ENCODE assay signal across 30 cellular contexts in the genomic region with DNA sequence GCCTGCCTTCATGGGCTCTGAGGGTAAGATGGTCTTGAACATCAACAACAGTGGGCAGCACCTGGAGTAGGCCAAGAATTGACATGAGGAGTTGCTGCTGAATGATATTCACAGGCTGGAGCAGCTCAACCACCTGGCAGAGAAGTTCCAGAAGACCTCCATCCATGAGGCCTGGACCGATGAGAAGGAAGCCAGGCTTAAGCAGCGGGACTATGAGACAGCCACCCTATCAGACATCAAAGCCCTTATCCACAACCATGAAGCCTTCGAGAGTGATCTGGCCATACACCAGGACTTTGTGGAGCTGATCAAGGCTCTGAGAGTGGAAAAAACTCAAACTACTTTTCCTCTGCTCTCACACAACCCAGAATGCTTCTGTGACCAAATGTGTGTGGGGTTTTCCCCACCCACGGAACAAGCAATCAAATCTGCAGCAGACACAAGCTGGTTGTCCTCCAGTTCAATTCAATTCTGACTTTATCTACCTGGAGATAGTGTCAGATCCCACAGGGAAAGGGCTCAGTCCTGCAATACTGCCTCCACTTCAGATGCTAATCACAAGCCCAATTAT. TPM values are rescaled to one million over a fixed set of nuclear protein-coding genes. Genes with fewer than 3 reads are reported as not detected.
DNase-seq lines count a peak whose midpoint lies in the region; ATAC-seq, FAIRE-seq and TF ChIP-seq lines count a peak whose summit lies in the region.
"Had no signal": no experiment of that assay in that cellular context is flagged by ENCODE, and none has a peak within 500 bp of the region (broad histone marks: within the 10 kb centered on the region; RNA-seq: fewer than 3 reads in every experiment).

No MANE protein-coding gene starts in this region.

- peak; percentile 75 for ATAC-seq in stimulated activated naive CD8-positive, alpha-beta T cell treated with anti-CD3 and anti-CD28 coated beads, Interleukin-15, Interleukin-2, amounts not matched to agents 100 U/mL and 50 U/mL, for 24 hours
- ATAC-seq in stimulated activated naive CD8-positive, alpha-beta T cell treated with anti-CD3 and anti-CD28 coated beads, Interleukin-15, amount 100 ng/mL, for 72 hours: no peak
- ATAC-seq in GM12878 (peak; percentile 50; the same call in 1 of the 3 replicates), lower lobe of right lung (no peak)
- ATAC-seq: body of pancreas, left colon, Right ventricle myocardium inferior had no signal

- TF ChIP-seq POLR2A in GM12878 (IDR thresholded peaks at IDR 0.05; ENCODE audit: low read depth, low read length): no peak

- H3K79me2 ChIP-seq in GM12878 (ENCODE audit: control insufficient read depth, insufficient read depth, low read length): no peaks in the 10 kb centered on the region

- no peak overlapping the region for H2AFZ ChIP-seq in GM12878 (ENCODE audit: control insufficient read depth, low read depth, low read length)
- H2AFZ ChIP-seq: PC-9 had no signal

- no peak for FAIRE-seq in GM12878 (lab: Jason Lieb, UNC)
- FAIRE-seq: A204.1, D721Med, GM18507 had no signal

- POLR2A ChIA-PET in activated CD4-positive, alpha-beta memory T cell treated with anti-CD3 and anti-CD28 coated beads for 36 hours (lab: Charles Lee): interaction anchor here (1.2 kb wide), 1 partner anchor 22 kb away, joined by 3 read pairs; no protein-coding TSS in a partner anchor
- POLR2A ChIA-PET in activated CD4-positive, alpha-beta memory T cell treated with anti-CD3 and anti-CD28 coated beads, Interleukin-2, amount 10 ng/mL, durations not matched to agents 7 days and 5 days (lab: Charles Lee): no interaction called here
- POLR2A ChIA-PET in GM12878 (lab: Charles Lee): no interaction called here

- no peak overlapping the region for H3K4me3 ChIP-seq in GM12878
- no peak overlapping the region for H3K4me3 ChIP-seq in lower lobe of right lung
- H3K4me3 ChIP-seq: body of pancreas, PC-9, upper lobe of left lung had no signal

- peaks cover 7% of the 10 kb centered on the region for H3K27me3 Mint-ChIP-seq in activated CD4-positive, alpha-beta memory T cell treated with anti-CD3 and anti-CD28 coated beads for 36 hours
- H3K27me3 Mint-ChIP-seq in activated CD4-positive, alpha-beta memory T cell treated with anti-CD3 and anti-CD28 coated beads, Interleukin-2, amount 10 ng/mL, durations not matched to agents 7 days and 5 days: peaks cover 11% of the 10 kb centered on the region
- H3K27me3 Mint-ChIP-seq in stimulated activated naive CD8-positive, alpha-beta T cell treated with anti-CD3 and anti-CD28 coated beads, Interleukin-15, amount 100 ng/mL, for 72 hours: peaks cover 51% of the 10 kb centered on the region

- no peak for TF ChIP-seq EP300 in GM12878 (IDR thresholded peaks at IDR 0.05; ENCODE audit: borderline replicate concordance in 1 of 2, control insufficient read depth in 1 of 2, low read depth in 2 of 2, low read length in 2 of 2)

- in situ Hi-C loops in GM12878 (cut with MboI): no loop called here

- CTCF ChIA-PET in activated CD4-positive, alpha-beta memory T cell treated with anti-CD3 and anti-CD28 coated beads for 36 hours (lab: Charles Lee): interaction anchor here (0.9 kb wide), 1 partner anchor 76 kb away, joined by 3 read pairs; no protein-coding TSS in a partner anchor
- CTCF ChIA-PET in activated CD4-positive, alpha-beta memory T cell treated with anti-CD3 and anti-CD28 coated beads, Interleukin-2, amount 10 ng/mL, durations not matched to agents 7 days and 5 days (lab: Charles Lee): no interaction called here
- CTCF ChIA-PET in GM12878 (lab: Yijun Ruan, JAX): interaction anchor here (1.5 to 1.7 kb wide), 3 partner anchors 11 to 343 kb away, joined by 3 to 6 read pairs (median 3); no protein-coding TSS in a partner anchor

- no TSS peak for BruUV-seq in GM12878 (replicated peaks; lab: Mats Ljungman, UMichigan)

- H3K36me3 Mint-ChIP-seq in activated CD4-positive, alpha-beta memory T cell treated with anti-CD3 and anti-CD28 coated beads for 36 hours: no peaks in the 10 kb centered on the region
- no peaks in the 10 kb centered on the region for H3K36me3 Mint-ChIP-seq in activated CD4-positive, alpha-beta memory T cell treated with anti-CD3 and anti-CD28 coated beads, Interleukin-2, amount 10 ng/mL, durations not matched to agents 7 days and 5 days (ENCODE audit: low read depth)

- DNase-seq in activated CD4-positive, alpha-beta memory T cell treated with anti-CD3 and anti-CD28 coated beads for 36 hours: peak; percentile 44
- no peak for DNase-seq in activated CD4-positive, alpha-beta memory T cell treated with anti-CD3 and anti-CD28 coated beads, Interleukin-2, amount 10 ng/mL, durations not matched to agents 7 days and 5 days
- peak; percentile 45 for DNase-seq in stimulated activated naive CD8-positive, alpha-beta T cell treated with anti-CD3 and anti-CD28 coated beads, Interleukin-15, Interleukin-2, amounts not matched to agents 100 U/mL and 50 U/mL, for 24 hours
- no peak for DNase-seq in stimulated activated naive CD8-positive, alpha-beta T cell treated with anti-CD3 and anti-CD28 coated beads, Interleukin-15, amount 100 ng/mL, for 72 hours
- DNase-seq in GM12878 (ENCODE audit: low read depth, low spot score) (no peak), lower lobe of right lung (no peak), SW480 (ENCODE audit: low spot score) (no peak), GM19238 (ENCODE audit: insufficient read length, low spot score) (no peak)
- DNase-seq: body of pancreas; CD4-positive, alpha-beta T cell; DND-41; endodermal cell; GF-D8; glutamatergic neuron; left colon; mammary epithelial cell; NCI-H1092; NCI-H1694; PC-9; substantia nigra; upper lobe of left lung had no signal

- no peaks in the 10 kb centered on the region for H3K9me3 Mint-ChIP-seq in activated CD4-positive, alpha-beta memory T cell treated with anti-CD3 and anti-CD28 coated beads for 36 hours
- no peaks in the 10 kb centered on the region for H3K9me3 Mint-ChIP-seq in activated CD4-positive, alpha-beta memory T cell treated with anti-CD3 and anti-CD28 coated beads, Interleukin-2, amount 10 ng/mL, durations not matched to agents 7 days and 5 days
- peaks cover 0 to 4% of the 10 kb centered on the region in 2 donors for H3K9me3 Mint-ChIP-seq in stimulated activated naive CD8-positive, alpha-beta T cell treated with anti-CD3 and anti-CD28 coated beads, Interleukin-15, amount 100 ng/mL, for 72 hours
- H3K9me3 Mint-ChIP-seq: CD4-positive, alpha-beta T cell; dendritic cell treated with granulocyte-macrophage colony-stimulating factor and Interleukin-4, amounts not matched to agents 40 ng/mL and 50 ng/mL, for 4 days had no signal

- H3K4me3 Mint-ChIP-seq in activated CD4-positive, alpha-beta memory T cell treated with anti-CD3 and anti-CD28 coated beads for 36 hours: no peak overlapping the region
- H3K4me3 Mint-ChIP-seq in activated CD4-positive, alpha-beta memory T cell treated with anti-CD3 and anti-CD28 coated beads, Interleukin-2, amount 10 ng/mL, durations not matched to agents 7 days and 5 days: no peak overlapping the region
- H3K4me3 Mint-ChIP-seq in stimulated activated naive CD8-positive, alpha-beta T cell treated with anti-CD3 and anti-CD28 coated beads, Interleukin-15, amount 100 ng/mL, for 72 hours: no peak overlapping the region
- H3K4me3 Mint-ChIP-seq: CD4-positive, alpha-beta T cell; dendritic cell treated with granulocyte-macrophage colony-stimulating factor and Interleukin-4, amounts not matched to agents 40 ng/mL and 50 ng/mL, for 4 days; endodermal cell; nephron had no signal

- H3K36me3 ChIP-seq in GM12878 (ENCODE audit: control insufficient read depth in 2 of 2, insufficient read depth in 2 of 2, low read length in 1 of 2) (no peaks in the 10 kb centered on the region), lower lobe of right lung (no peaks in the 10 kb centered on the region)
- H3K36me3 ChIP-seq: upper lobe of left lung had no signal

- TF ChIP-seq RAD21 in GM12878 (IDR thresholded peaks at IDR 0.05; ENCODE audit: insufficient read depth, low read depth, low read length): no peak

- intact Hi-C loops in activated CD4-positive, alpha-beta memory T cell treated with anti-CD3 and anti-CD28 coated beads for 36 hours (cut with micrococcal nuclease): no loop called here
- intact Hi-C loops in GM12878 (cut with micrococcal nuclease; ENCODE audit: unreplicated experiment) (no loop called here), lower lobe of right lung (cut with DNase I) (no loop called here)

- H3K27me3 ChIP-seq in GM12878 (replicated peaks in 1 of 2; ENCODE audit: control insufficient read depth in 2 of 2, insufficient read depth in 2 of 2, low read length in 1 of 2): no peaks in the 10 kb centered on the region; a peak in 1 of 4 replicates
- no peaks in the 10 kb centered on the region for H3K27me3 ChIP-seq in lower lobe of right lung (ENCODE audit: low read depth)
- H3K27me3 ChIP-seq: body of pancreas, upper lobe of left lung had no signal

- no peak overlapping the region for H3K4me2 ChIP-seq in GM12878 (ENCODE audit: control insufficient read depth, insufficient read depth)
- H3K4me2 ChIP-seq: PC-9 had no signal

- TF ChIP-seq CTCF in GM12878 (IDR thresholded peaks at IDR 0.05 in 2 of 3, conservative IDR thresholded peaks at IDR 0.05 in 1 of 3; ENCODE audit: control insufficient read depth in 2 of 3, extremely low read depth in 1 of 3, insufficient read depth in 1 of 3, low read depth in 3 of 3, low read length in 3 of 3) (no peak), lower lobe of right lung (IDR thresholded peaks at IDR 0.05) (no peak)

- no peak overlapping the region for H3K27ac ChIP-seq in GM12878 (ENCODE audit: control insufficient read depth, insufficient read depth)
- no peak overlapping the region for H3K27ac ChIP-seq in lower lobe of right lung
- H3K27ac ChIP-seq: body of pancreas, PC-9, upper lobe of left lung had no signal

- RAD21 ChIA-PET in GM12878 (lab: Charles Lee; ENCODE audit: unreplicated experiment): no interaction called here

- H3K4me1 Mint-ChIP-seq in activated CD4-positive, alpha-beta memory T cell treated with anti-CD3 and anti-CD28 coated beads for 36 hours (ENCODE audit: low read depth): peaks cover 10% of the 10 kb centered on the region
- no peaks in the 10 kb centered on the region for H3K4me1 Mint-ChIP-seq in activated CD4-positive, alpha-beta memory T cell treated with anti-CD3 and anti-CD28 coated beads, Interleukin-2, amount 10 ng/mL, durations not matched to agents 7 days and 5 days
- H3K4me1 Mint-ChIP-seq in stimulated activated naive CD8-positive, alpha-beta T cell treated with anti-CD3 and anti-CD28 coated beads, Interleukin-15, amount 100 ng/mL, for 72 hours: peaks cover 17% of the 10 kb centered on the region
- H3K4me1 Mint-ChIP-seq: endodermal cell, nephron had no signal

- WGBS in GM12878 (ENCODE audit: insufficient coverage, insufficient replicate concordance, low lambda C conversion rate, missing lambda C conversion rate): 27% methylated on average over 4 of the region's 4 CpGs

- H3K4me1 ChIP-seq in GM12878 (ENCODE audit: control insufficient read depth, insufficient read depth, low read length) (no peaks in the 10 kb centered on the region), lower lobe of right lung (no peaks in the 10 kb centered on the region)
- H3K4me1 ChIP-seq: body of pancreas, upper lobe of left lung had no signal

- no peaks in the 10 kb centered on the region for H3K9me3 ChIP-seq in GM12878 (replicated peaks; ENCODE audit: control insufficient read depth, insufficient read depth, low read length)
- H3K9me3 ChIP-seq in lower lobe of right lung: no peaks in the 10 kb centered on the region
- H3K9me3 ChIP-seq: body of pancreas, upper lobe of left lung had no signal

- no peaks in the 10 kb centered on the region for H4K20me1 ChIP-seq in GM12878 (ENCODE audit: control insufficient read depth, insufficient read depth)

- SMC1A ChIA-PET in GM12878 (lab: Charles Lee; ENCODE audit: uncharacterized antibody, unreplicated experiment): interaction anchor here (0.9 to 1.5 kb wide), 3 partner anchors 14 to 34 kb away, joined by 3 to 4 read pairs (median 3); no protein-coding TSS in a partner anchor

- no peak overlapping the region for H3K27ac Mint-ChIP-seq in activated CD4-positive, alpha-beta memory T cell treated with anti-CD3 and anti-CD28 coated beads for 36 hours
- no peak overlapping the region for H3K27ac Mint-ChIP-seq in activated CD4-positive, alpha-beta memory T cell treated with anti-CD3 and anti-CD28 coated beads, Interleukin-2, amount 10 ng/mL, durations not matched to agents 7 days and 5 days
- H3K27ac Mint-ChIP-seq in stimulated activated naive CD8-positive, alpha-beta T cell treated with anti-CD3 and anti-CD28 coated beads, Interleukin-15, amount 100 ng/mL, for 72 hours: no peak overlapping the region
- H3K27ac Mint-ChIP-seq: CD4-positive, alpha-beta T cell; dendritic cell treated with granulocyte-macrophage colony-stimulating factor and Interleukin-4, amounts not matched to agents 40 ng/mL and 50 ng/mL, for 4 days; endodermal cell; nephron had no signal

- no peak overlapping the region for H3K9ac ChIP-seq in GM12878 (ENCODE audit: control insufficient read depth, insufficient read depth, low read length)

RNA-seq across cellular contexts. Expression of a gene that starts 12.1 kb away (rescaled TPM):
- under 1 TPM; 0.48 to 0.92 TPM for total RNA-seq in activated CD4-positive, alpha-beta memory T cell treated with anti-CD3 and anti-CD28 coated beads for 36 hours
- total RNA-seq in activated CD4-positive, alpha-beta memory T cell treated with anti-CD3 and anti-CD28 coated beads, Interleukin-2, amount 10 ng/mL, durations not matched to agents 7 days and 5 days: not detected
- total RNA-seq in GM12878 (2013; cell fraction: nucleolus; rRNA removed): 0.15 TPM in 1 of 2 replicates, not detected in the other
- total RNA-seq in GM12878 (2014; rRNA removed) (0.05 TPM in 1 of 2 replicates, not detected in the other), GM12878 (2014; rRNA removed; fragmentation: Illumina TruSeq; extraction: Trizol) (not detected in 2 replicates), GM12878 (2021) (not detected in 2 replicates), lower lobe of right lung (0.53 TPM)
- not detected for polyA plus RNA-seq in GM12878 (2011; ENCODE audit: low read depth)
- polyA plus RNA-seq in GM12878 (2011; rRNA removed) (0.03 and 0.05 TPM in 2 replicates), GM12878 (2014; fragmentation: Illumina TruSeq; extraction: Trizol) (not detected in 2 replicates), GM12878 (2014; fragmentation: Nextera tagmentation; extraction: Ambion mirVana) (not detected), GM12878 (2014; rRNA removed) (0.06 TPM in 1 of 2 replicates, not detected in the other), GM12878 (2016; fragmentation: Nextera tagmentation; extraction: Ambion mirVana) (not detected)
- polyA plus RNA-seq in GM12878 (2011; cell fraction: cytosol; rRNA removed): 0.04 and 0.28 TPM in 2 replicates
- polyA plus RNA-seq in GM12878 (2011; cell fraction: nucleus; rRNA removed): 0.26 and 1.1 TPM in 2 replicates
- 0.04 TPM in 2 replicates for polyA plus RNA-seq in GM12878 (2012)
- polyA minus RNA-seq in GM12878 (2011; rRNA and poly(A)+ RNA removed): 0.07 TPM in 1 of 2 replicates, not detected in the other
- polyA minus RNA-seq in GM12878 (2011; cell fraction: cytosol; rRNA and poly(A)+ RNA removed): not detected in 2 replicates
- polyA minus RNA-seq in GM12878 (2011; cell fraction: nucleus; rRNA and poly(A)+ RNA removed): 0.12 and 0.29 TPM in 2 replicates
- total RNA-seq: CD4-positive, alpha-beta T cell; H4; mammary epithelial cell; osteocyte; T-helper 2 cell treated with Interferon-gamma antibody and Interleukin-4, amounts not matched to agents 100 ng/mL and 5 ng/mL, for 36 hours had no signal
- polyA plus RNA-seq: mammary epithelial cell had no signal

RNA-seq across cellular contexts. Expression of a gene that starts 16.6 kb away (rescaled TPM):
- total RNA-seq in activated CD4-positive, alpha-beta memory T cell treated with anti-CD3 and anti-CD28 coated beads for 36 hours: 1 to 10 TPM; 1.5 TPM
- total RNA-seq in activated CD4-positive, alpha-beta memory T cell treated with anti-CD3 and anti-CD28 coated beads, Interleukin-2, amount 10 ng/mL, durations not matched to agents 7 days and 5 days: 1 to 10 TPM; 1.7 to 1.8 TPM
- total RNA-seq in GM12878 (2013; cell fraction: nucleolus; rRNA removed): 7.3 and 7.5 TPM in 2 replicates
- total RNA-seq in GM12878 (2014; rRNA removed) (11.0 and 11.1 TPM in 2 replicates), GM12878 (2014; rRNA removed; fragmentation: Illumina TruSeq; extraction: Trizol) (6.2 and 6.5 TPM in 2 replicates), GM12878 (2021) (8.6 and 9.2 TPM in 2 replicates), lower lobe of right lung (4.9 TPM)
- 3.9 TPM for polyA plus RNA-seq in GM12878 (2011; ENCODE audit: low read depth)
- polyA plus RNA-seq in GM12878 (2011; rRNA removed) (2.9 and 4.9 TPM in 2 replicates), GM12878 (2014; fragmentation: Illumina TruSeq; extraction: Trizol) (4.7 and 6.5 TPM in 2 replicates), GM12878 (2014; fragmentation: Nextera tagmentation; extraction: Ambion mirVana) (1 to 10 TPM; 3.7 to 4.2 TPM), GM12878 (2014; rRNA removed) (8.8 and 9.0 TPM in 2 replicates), GM12878 (2016; fragmentation: Nextera tagmentation; extraction: Ambion mirVana) (1 to 10 TPM in 1 of 2 experiments, under 1 TPM in 1; 0.83 to 1.0 TPM)
- polyA plus RNA-seq in GM12878 (2011; cell fraction: cytosol; rRNA removed): 6.2 and 6.3 TPM in 2 replicates
- polyA plus RNA-seq in GM12878 (2011; cell fraction: nucleus; rRNA removed): 2.5 and 3.7 TPM in 2 replicates
- 3.5 and 4.2 TPM in 2 replicates for polyA plus RNA-seq in GM12878 (2012)
- 4.2 and 5.8 TPM in 2 replicates for polyA minus RNA-seq in GM12878 (2011; rRNA and poly(A)+ RNA removed)
- 2.1 and 2.8 TPM in 2 replicates for polyA minus RNA-seq in GM12878 (2011; cell fraction: cytosol; rRNA and poly(A)+ RNA removed)
- polyA minus RNA-seq in GM12878 (2011; cell fraction: nucleus; rRNA and poly(A)+ RNA removed): 0.85 and 2.4 TPM in 2 replicates

RNA-seq across cellular contexts. Expression of a gene that starts 30.6 kb away (rescaled TPM):
- total RNA-seq in activated CD4-positive, alpha-beta memory T cell treated with anti-CD3 and anti-CD28 coated beads for 36 hours: 10 to 100 TPM; 18.1 to 19.7 TPM
- total RNA-seq in activated CD4-positive, alpha-beta memory T cell treated with anti-CD3 and anti-CD28 coated beads, Interleukin-2, amount 10 ng/mL, durations not matched to agents 7 days and 5 days: 10 to 100 TPM; 17.3 to 18.3 TPM
- total RNA-seq in GM12878 (2013; cell fraction: nucleolus; rRNA removed): 0.75 and 0.98 TPM in 2 replicates
- total RNA-seq in GM12878 (2014; rRNA removed) (30.4 and 35.8 TPM in 2 replicates), GM12878 (2014; rRNA removed; fragmentation: Illumina TruSeq; extraction: Trizol) (6.4 and 6.9 TPM in 2 replicates), GM12878 (2021) (30.9 TPM in 2 replicates), lower lobe of right lung (22.8 TPM)
- 2.0 TPM for polyA plus RNA-seq in GM12878 (2011; ENCODE audit: low read depth)
- polyA plus RNA-seq in GM12878 (2011; rRNA removed) (2.6 and 8.4 TPM in 2 replicates), GM12878 (2014; fragmentation: Illumina TruSeq; extraction: Trizol) (3.0 and 4.6 TPM in 2 replicates), GM12878 (2014; fragmentation: Nextera tagmentation; extraction: Ambion mirVana) (1 to 10 TPM; 1.6 to 8.4 TPM), GM12878 (2014; rRNA removed) (30.9 and 35.5 TPM in 2 replicates), GM12878 (2016; fragmentation: Nextera tagmentation; extraction: Ambion mirVana) (10 to 100 TPM; 21.2 to 29.4 TPM)
- 6.9 and 16.9 TPM in 2 replicates for polyA plus RNA-seq in GM12878 (2011; cell fraction: cytosol; rRNA removed)
- polyA plus RNA-seq in GM12878 (2011; cell fraction: nucleus; rRNA removed): 7.2 and 7.7 TPM in 2 replicates
- polyA plus RNA-seq in GM12878 (2012): 9.5 and 11.0 TPM in 2 replicates
- 1.6 and 2.2 TPM in 2 replicates for polyA minus RNA-seq in GM12878 (2011; rRNA and poly(A)+ RNA removed)
- polyA minus RNA-seq in GM12878 (2011; cell fraction: cytosol; rRNA and poly(A)+ RNA removed): 1.5 and 2.1 TPM in 2 replicates
- polyA minus RNA-seq in GM12878 (2011; cell fraction: nucleus; rRNA and poly(A)+ RNA removed): 2.8 and 4.6 TPM in 2 replicates

RNA-seq across cellular contexts. Expression of a gene that starts 31.0 kb away (rescaled TPM):
- total RNA-seq in activated CD4-positive, alpha-beta memory T cell treated with anti-CD3 and anti-CD28 coated beads for 36 hours: 10 to 100 TPM; 34.1 to 36.1 TPM
- 10 to 100 TPM; 16.4 to 16.8 TPM for total RNA-seq in activated CD4-positive, alpha-beta memory T cell treated with anti-CD3 and anti-CD28 coated beads, Interleukin-2, amount 10 ng/mL, durations not matched to agents 7 days and 5 days
- 6.5 and 6.6 TPM in 2 replicates for total RNA-seq in GM12878 (2013; cell fraction: nucleolus; rRNA removed)
- total RNA-seq in GM12878 (2014; rRNA removed) (33.2 and 36.2 TPM in 2 replicates), GM12878 (2014; rRNA removed; fragmentation: Illumina TruSeq; extraction: Trizol) (19.4 and 20.1 TPM in 2 replicates), GM12878 (2021) (29.1 and 31.7 TPM in 2 replicates), lower lobe of right lung (11.2 TPM)
- polyA plus RNA-seq in GM12878 (2011; ENCODE audit: low read depth): 10.4 TPM
- polyA plus RNA-seq in GM12878 (2011; rRNA removed) (20.5 and 26.5 TPM in 2 replicates), GM12878 (2014; fragmentation: Illumina TruSeq; extraction: Trizol) (18.5 and 20.9 TPM in 2 replicates), GM12878 (2014; fragmentation: Nextera tagmentation; extraction: Ambion mirVana) (10 to 100 TPM in 1 of 2 experiments, 1 to 10 TPM in 1; 4.5 to 15.3 TPM), GM12878 (2014; rRNA removed) (32.2 and 34.4 TPM in 2 replicates), GM12878 (2016; fragmentation: Nextera tagmentation; extraction: Ambion mirVana) (10 to 100 TPM in 1 of 2 experiments, 1 to 10 TPM in 1; 2.9 to 17.4 TPM)
- 26.6 and 30.0 TPM in 2 replicates for polyA plus RNA-seq in GM12878 (2011; cell fraction: cytosol; rRNA removed)
- 13.5 and 15.4 TPM in 2 replicates for polyA plus RNA-seq in GM12878 (2011; cell fraction: nucleus; rRNA removed)
- 16.3 and 16.9 TPM in 2 replicates for polyA plus RNA-seq in GM12878 (2012)
- polyA minus RNA-seq in GM12878 (2011; rRNA and poly(A)+ RNA removed): 11.0 and 17.5 TPM in 2 replicates
- polyA minus RNA-seq in GM12878 (2011; cell fraction: cytosol; rRNA and poly(A)+ RNA removed): 8.0 TPM in 2 replicates
- 6.2 and 8.2 TPM in 2 replicates for polyA minus RNA-seq in GM12878 (2011; cell fraction: nucleus; rRNA and poly(A)+ RNA removed)

Comparison
In these comparisons a context has a peak if more than half of its experiments do, and no peak if none do; other contexts are left out.
1. DNase-seq: peak in activated CD4-positive, alpha-beta memory T cell treated with anti-CD3 and anti-CD28 coated beads for 36 hours (single experiment) and stimulated activated naive CD8-positive, alpha-beta T cell treated with anti-CD3 and anti-CD28 coated beads, Interleukin-15, Interleukin-2, amounts not matched to agents 100 U/mL and 50 U/mL, for 24 hours (single experiment); none in activated CD4-positive, alpha-beta memory T cell treated with anti-CD3 and anti-CD28 coated beads, Interleukin-2, amount 10 ng/mL, durations not matched to agents 7 days and 5 days (single experiment), stimulated activated naive CD8-positive, alpha-beta T cell treated with anti-CD3 and anti-CD28 coated beads, Interleukin-15, amount 100 ng/mL, for 72 hours (0 of 2), GM12878 (single experiment), lower lobe of right lung (single experiment), SW480 (single experiment) and GM19238 (single experiment).
2. ATAC-seq: peak in stimulated activated naive CD8-positive, alpha-beta T cell treated with anti-CD3 and anti-CD28 coated beads, Interleukin-15, Interleukin-2, amounts not matched to agents 100 U/mL and 50 U/mL, for 24 hours (single experiment) and GM12878 (single experiment); none in stimulated activated naive CD8-positive, alpha-beta T cell treated with anti-CD3 and anti-CD28 coated beads, Interleukin-15, amount 100 ng/mL, for 72 hours (single experiment) and lower lobe of right lung (0 of 2).